Comparison of ENCODE assay signal across 16 cellular contexts in genomic region chr2:11944311-11944710, GRCh38.
"Had no signal": no experiment of that assay in that cellular context is flagged by ENCODE, and none has a peak within 500 bp of the region (broad histone marks: within the 10 kb centered on the region; RNA-seq: fewer than 3 reads in every experiment).

No MANE protein-coding gene starts in this region.

- H3K4me3 Mint-ChIP-seq: activated CD4-positive, alpha-beta memory T cell treated with anti-CD3 and anti-CD28 coated beads for 36 hours; activated CD8-positive, alpha-beta memory T cell treated with anti-CD3 and anti-CD28 coated beads, Interleukin-2, amount 10 ng/mL, durations not matched to agents 7 days and 5 days; activated T-cell treated with anti-CD3 and anti-CD28 coated beads, Interleukin-2, amount 50 U/mL, for 24 hours had no signal

- H3K27ac ChIP-seq: left lung, neutrophil had no signal

- ATAC-seq: activated CD8-positive, alpha-beta memory T cell treated with anti-CD3 and anti-CD28 coated beads, Interleukin-2, amount 10 ng/mL, durations not matched to agents 7 days and 5 days; esophagus mucosa; left lung had no signal

- H3K9me3 Mint-ChIP-seq: activated CD4-positive, alpha-beta memory T cell treated with anti-CD3 and anti-CD28 coated beads for 36 hours; activated T-cell treated with anti-CD3 and anti-CD28 coated beads, Interleukin-2, amount 50 U/mL, for 24 hours; stimulated activated effector memory CD8-positive, alpha-beta T cell treated with anti-CD3 and anti-CD28 coated beads, Interleukin-12 subunit alpha, Interleukin-12 subunit beta, amount 100 ng/mL, for 72 hours had no signal

- FAIRE-seq: colon, kidney had no signal

- H3K27me3 Mint-ChIP-seq: activated CD4-positive, alpha-beta memory T cell treated with anti-CD3 and anti-CD28 coated beads for 36 hours; activated T-cell treated with anti-CD3 and anti-CD28 coated beads, Interleukin-2, amount 50 U/mL, for 24 hours had no signal

- H3K9me3 ChIP-seq: left lung, neutrophil had no signal

- H3K36me3 ChIP-seq: left lung, neutrophil had no signal

- H3K4me1 ChIP-seq: left lung had no signal

- DNase-seq: activated CD4-positive, alpha-beta memory T cell treated with anti-CD3 and anti-CD28 coated beads for 36 hours; activated CD8-positive, alpha-beta memory T cell treated with anti-CD3 and anti-CD28 coated beads, Interleukin-2, amount 10 ng/mL, durations not matched to agents 7 days and 5 days; activated effector memory CD4-positive, alpha-beta T cell treated with Interleukin-2 at 50 U/mL for 16 hours; activated naive CD4-positive, alpha-beta T cell treated with anti-CD3 and anti-CD28 coated beads, Interleukin-2, amount 50 U/mL, for 16 hours; activated T-cell treated with anti-CD3 and anti-CD28 coated beads, Interleukin-2, amount 50 U/mL, for 24 hours; hippocampal formation; kidney; left lung; mammary epithelial cell; naive thymus-derived CD4-positive, alpha-beta T cell; T1000; trophoblast cell had no signal

- H3K36me3 Mint-ChIP-seq: activated CD4-positive, alpha-beta memory T cell treated with anti-CD3 and anti-CD28 coated beads for 36 hours; stimulated activated effector memory CD8-positive, alpha-beta T cell treated with anti-CD3 and anti-CD28 coated beads, Interleukin-12 subunit alpha, Interleukin-12 subunit beta, amount 100 ng/mL, for 72 hours had no signal

- H3K27ac Mint-ChIP-seq: activated CD4-positive, alpha-beta memory T cell treated with anti-CD3 and anti-CD28 coated beads for 36 hours; activated T-cell treated with anti-CD3 and anti-CD28 coated beads, Interleukin-2, amount 50 U/mL, for 24 hours; stimulated activated effector memory CD8-positive, alpha-beta T cell treated with anti-CD3 and anti-CD28 coated beads, Interleukin-12 subunit alpha, Interleukin-12 subunit beta, amount 100 ng/mL, for 72 hours had no signal

- H3K4me3 ChIP-seq: left lung had no signal

- H3K27me3 ChIP-seq: left lung, neutrophil had no signal
